22 cellular contexts compared by ENCODE assay signal in the genomic region with DNA sequence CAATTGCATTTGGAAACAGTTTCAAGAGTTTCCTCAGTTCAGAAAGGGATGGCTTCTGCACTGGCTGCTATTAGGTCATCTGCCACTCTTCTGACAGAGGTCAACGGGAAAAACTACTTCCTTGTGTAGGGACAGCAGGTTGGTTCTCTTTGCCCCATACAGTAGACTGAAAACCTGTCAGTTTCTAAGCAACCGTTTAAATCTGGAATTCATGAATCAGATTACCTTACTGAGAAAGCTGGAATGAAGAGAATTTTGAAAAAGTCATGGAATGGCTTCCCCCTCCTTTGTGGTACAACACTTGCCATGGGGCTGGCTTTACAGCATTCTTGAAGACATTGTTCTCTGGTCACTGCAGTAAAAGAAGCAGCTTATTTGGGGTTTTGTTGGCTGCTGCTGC.
"Had no signal": no experiment of that assay in that cellular context is flagged by ENCODE, and none has a peak within 500 bp of the region (broad histone marks: within the 10 kb centered on the region; RNA-seq: fewer than 3 reads in every experiment).

No MANE protein-coding gene starts in this region.

- H3K27ac ChIP-seq: breast epithelium, SJCRH30, WERI-Rb-1 had no signal

- H3K9me2 ChIP-seq: SK-N-SH had no signal

- H3K27me3 ChIP-seq: SJCRH30 had no signal

- H3K9ac ChIP-seq: SK-N-SH had no signal

- ATAC-seq: activated CD4-positive, alpha-beta T cell treated with anti-CD3 and anti-CD28 coated beads for 36 hours; activated T-cell treated with anti-CD3 and anti-CD28 coated beads, Interleukin-2, amount 50 U/mL, for 72 hours had no signal

- H3K4me1 ChIP-seq: breast epithelium, SJCRH30 had no signal

- H3K4me3 ChIP-seq: breast epithelium, SJCRH30 had no signal

- H3K36me3 ChIP-seq: breast epithelium, SJCRH30, WERI-Rb-1 had no signal

- H3K4me2 ChIP-seq: SK-N-SH had no signal

- DNase-seq: activated CD4-positive, alpha-beta memory T cell treated with anti-CD3 and anti-CD28 coated beads, Interleukin-2, amount 10 ng/mL, durations not matched to agents 7 days and 5 days; activated CD4-positive, alpha-beta T cell treated with anti-CD3 and anti-CD28 coated beads for 36 hours; activated CD4-positive, alpha-beta T cell treated with anti-CD3 and anti-CD28 coated beads, Interleukin-2, amount 50 U/mL, for 1 hour; activated gamma-delta T cell treated with Interleukin-2 at 50 U/mL for 16 hours; activated naive CD4-positive, alpha-beta T cell treated with anti-CD3 and anti-CD28 coated beads, Interleukin-2, amount 10 ng/mL, durations not matched to agents 7 days and 5 days; activated naive CD8-positive, alpha-beta T cell treated with anti-CD3 and anti-CD28 coated beads for 36 hours; activated T-cell treated with anti-CD3 and anti-CD28 coated beads for 4 hours; activated T-cell treated with anti-CD3 and anti-CD28 coated beads, Interleukin-2, amount 50 U/mL, for 72 hours; caudate nucleus; Kasumi-1; KBM-7; NCI-H1105 treated with DMSO at 0.1 percent for 48 hours; NCI-H1436 treated with DMSO at 0.1 percent for 48 hours; NCI-H187; NCI-H2081 treated with DMSO at 0.1 percent for 48 hours; NCI-H446; NCI-H524; SJCRH30; SK-N-SH; T-helper 1 cell; WERI-Rb-1 had no signal

- H3K9me3 ChIP-seq: breast epithelium, SJCRH30, SK-N-SH had no signal
